In genomic region chr11:74057251-74058151, GRCh38 we compare ENCODE assay signal across 19 cellular contexts. TPM values are rescaled to one million over a fixed set of nuclear protein-coding genes. Genes with fewer than 3 reads are reported as not detected.
DNase-seq lines count a peak whose midpoint lies in the region; ATAC-seq, FAIRE-seq and TF ChIP-seq lines count a peak whose summit lies in the region.
"Had no signal": no experiment of that assay in that cellular context is flagged by ENCODE, and none has a peak within 500 bp of the region (broad histone marks: within the 10 kb centered on the region; RNA-seq: fewer than 3 reads in every experiment).

No MANE protein-coding gene starts in this region.

- H3K27ac Mint-ChIP-seq in astrocyte (ENCODE audit: unreplicated experiment) (no peak overlapping the region), osteocyte (ENCODE audit: unreplicated experiment) (no peak overlapping the region)
- H3K27ac Mint-ChIP-seq: activated T-helper 2 cell treated with anti-CD3 and anti-CD28 coated beads, Interferon-gamma antibody, Interleukin-2, Interleukin-4, amounts not matched to agents 10 μg/mL and 5 μg/mL and 100 μg/mL, durations not matched to agents 14 hours and 24 hours and 36 hours had no signal

- H3K9ac ChIP-seq in astrocyte (ENCODE audit: low read length), result peak overlapping the region; percentile 12

- H3K36me3 Mint-ChIP-seq in astrocyte (ENCODE audit: low read depth, unreplicated experiment) (peaks cover 14% of the 10 kb centered on the region), osteocyte (ENCODE audit: unreplicated experiment) (peaks cover 24% of the 10 kb centered on the region)

- H3K27me3 Mint-ChIP-seq in astrocyte (ENCODE audit: low read depth, unreplicated experiment) (no peaks in the 10 kb centered on the region), osteocyte (ENCODE audit: unreplicated experiment) (no peaks in the 10 kb centered on the region)

- ATAC-seq in GM21528 (IDR thresholded peaks at IDR 0.05; ENCODE audit: low FRiP score, unreplicated experiment) (no peak), HG03196 (IDR thresholded peaks at IDR 0.05; ENCODE audit: unreplicated experiment) (no peak)

- peaks cover 23% of the 10 kb centered on the region for H3K4me1 Mint-ChIP-seq in astrocyte (ENCODE audit: low read depth, unreplicated experiment)
- H3K4me1 Mint-ChIP-seq in osteocyte (ENCODE audit: unreplicated experiment), result peaks cover 23% of the 10 kb centered on the region
- H3K4me1 Mint-ChIP-seq: neural crest cell had no signal

- H3K27me3 ChIP-seq in astrocyte (ENCODE audit: insufficient read depth, low read length), result no peaks in the 10 kb centered on the region
- H3K27me3 ChIP-seq: dorsolateral prefrontal cortex had no signal

- H3K9me3 Mint-ChIP-seq in astrocyte (ENCODE audit: unreplicated experiment) (peaks cover 2% of the 10 kb centered on the region), osteocyte (ENCODE audit: unreplicated experiment) (peaks cover 6% of the 10 kb centered on the region)

- H3K79me2 ChIP-seq in astrocyte (ENCODE audit: insufficient read depth, low read length), result no peaks in the 10 kb centered on the region

- TF ChIP-seq CTCF in HFF-Myc (IDR thresholded peaks at IDR 0.05; ENCODE audit: low read depth, low read length, missing control alignments) (no peak), astrocyte (IDR thresholded peaks at IDR 0.05; ENCODE audit: insufficient read depth, low read depth, low read length) (no peak), osteocyte (IDR thresholded peaks at IDR 0.05) (no peak)

- H3K9me3 ChIP-seq in astrocyte (ENCODE audit: insufficient read depth, low read depth, low read length), result no peaks in the 10 kb centered on the region

- no peaks in the 10 kb centered on the region for H4K20me1 ChIP-seq in astrocyte (ENCODE audit: insufficient read depth, low read length)

- H2AFZ ChIP-seq in astrocyte (ENCODE audit: low read depth, low read length), result no peak overlapping the region

- no peak overlapping the region for H3K4me3 ChIP-seq in HFF-Myc (replicated peaks; ENCODE audit: low read depth, low read length)
- H3K4me3 ChIP-seq in astrocyte (ENCODE audit: insufficient read depth, low read depth, low read length), result no peak overlapping the region
- H3K4me3 ChIP-seq: dorsolateral prefrontal cortex, lung had no signal

- H3K4me3 Mint-ChIP-seq in astrocyte (ENCODE audit: unreplicated experiment) (no peak overlapping the region), osteocyte (ENCODE audit: unreplicated experiment) (no peak overlapping the region)
- H3K4me3 Mint-ChIP-seq: neural crest cell had no signal

- H3K27ac ChIP-seq in astrocyte (ENCODE audit: low read depth, low read length), result no peak overlapping the region
- H3K27ac ChIP-seq: dorsolateral prefrontal cortex, WERI-Rb-1 had no signal

- FAIRE-seq in astrocyte (lab: Jason Lieb, UNC), result no peak
- FAIRE-seq: D721Med had no signal

- peak overlapping the region; percentile 47 for H3K4me2 ChIP-seq in astrocyte (ENCODE audit: low read length)

- DNase-seq in AG08396 (ENCODE audit: low spot score), result peak; percentile 69
- DNase-seq in HFF-Myc (ENCODE audit: extremely low read depth, low read depth), result peak; percentile 29
- DNase-seq in astrocyte (ENCODE audit: low read depth), result peak; percentile 81
- peak; percentile 38 for DNase-seq in fibroblast of the conjunctiva (ENCODE audit: low read depth)
- no peak for DNase-seq in NCI-H1436 (lab: John Stamatoyannopoulos, UW)
- no peak for DNase-seq in osteocyte (ENCODE audit: extremely low spot score, unreplicated experiment)
- DNase-seq: aorta, dorsolateral prefrontal cortex, foreskin melanocyte, NCI-H1694, NCI-H524, OCI-M1, WERI-Rb-1 had no signal

- peaks cover 3% of the 10 kb centered on the region for H3K36me3 ChIP-seq in astrocyte (ENCODE audit: insufficient read depth, low read length)

- H3K4me1 ChIP-seq in astrocyte (ENCODE audit: insufficient read depth, low read length), result peaks cover 18% of the 10 kb centered on the region

RNA-seq across cellular contexts. Expression of gene UCP3, which starts 48.6 kb away (rescaled TPM):
- total RNA-seq in astrocyte, result 0.65 and 2.0 TPM in 2 replicates
- total RNA-seq in osteocyte, result 1.0 and 1.8 TPM in 2 replicates

Comparison
In these comparisons a context has a peak if more than half of its experiments do, and no peak if none do; other contexts are left out.
1. DNase-seq: peak in AG08396 (single experiment), HFF-Myc (single experiment), astrocyte (single experiment) and fibroblast of the conjunctiva (single experiment); none in NCI-H1436 (single experiment) and osteocyte (single experiment).